Comparison of ENCODE assay signal across 8 cellular contexts in genomic region chr1:116769561-116769977, GRCh38. TPM values are rescaled to one million over a fixed set of nuclear protein-coding genes. Genes with fewer than 3 reads are reported as not detected.
DNase-seq lines count a peak whose midpoint lies in the region; ATAC-seq, FAIRE-seq and TF ChIP-seq lines count a peak whose summit lies in the region.
"Had no signal": no experiment of that assay in that cellular context is flagged by ENCODE, and none has a peak within 500 bp of the region (broad histone marks: within the 10 kb centered on the region; RNA-seq: fewer than 3 reads in every experiment).

No MANE protein-coding gene starts in this region.

- H3K9me3 ChIP-seq in T-helper 17 cell (ENCODE audit: control insufficient read depth, low read length, poor library complexity, severe bottlenecking) = no peaks in the 10 kb centered on the region
- H3K9me3 ChIP-seq in upper lobe of right lung = no peaks in the 10 kb centered on the region

- ATAC-seq in HG03095 (IDR thresholded peaks at IDR 0.05; ENCODE audit: unreplicated experiment) (peak; percentile 75), T-helper 17 cell (peak; percentile 81), upper lobe of right lung (peak; percentile 72)
- ATAC-seq: right cardiac atrium had no signal

- H3K4me3 ChIP-seq in choroid plexus epithelial cell (ENCODE audit: low read depth, low read length) (no peak overlapping the region), upper lobe of right lung (no peak overlapping the region)

- intact Hi-C loops in upper lobe of right lung (cut with DNase I) = no loop called here

- peak overlapping the region; percentile 83 for H3K4me3 Mint-ChIP-seq in T-helper 17 cell

- no peaks in the 10 kb centered on the region for H3K36me3 ChIP-seq in upper lobe of right lung

- FAIRE-seq in GM19239 (lab: Jason Lieb, UNC) = peak; percentile 91

- peaks cover 4% of the 10 kb centered on the region for H3K4me1 ChIP-seq in upper lobe of right lung

- H3K27ac ChIP-seq in upper lobe of right lung = no peak overlapping the region

- peaks cover 71% of the 10 kb centered on the region for H3K4me1 Mint-ChIP-seq in T-helper 17 cell

- no peak for TF ChIP-seq CTCF in choroid plexus epithelial cell (conservative IDR thresholded peaks at IDR 0.05; ENCODE audit: low read depth, low read length)
- no peak for TF ChIP-seq CTCF in upper lobe of right lung (IDR thresholded peaks at IDR 0.05)

- H3K36me3 Mint-ChIP-seq in T-helper 17 cell (ENCODE audit: low read depth) = peaks cover 12% of the 10 kb centered on the region

- no peaks in the 10 kb centered on the region for H3K27me3 Mint-ChIP-seq in T-helper 17 cell

- H3K27me3 ChIP-seq in upper lobe of right lung = no peaks in the 10 kb centered on the region

- DNase-seq in GM19239 (ENCODE audit: insufficient read length, low spot score) (peak; percentile 46), T-helper 17 cell (peak; percentile 33 to 65 (median 40)), choroid plexus epithelial cell (ENCODE audit: low read depth) (peak; percentile 28), upper lobe of right lung (no peak), inferior parietal cortex (ENCODE audit: extremely low spot score) (no peak), D341Med (ENCODE audit: low spot score) (no peak)

- peak overlapping the region; percentile 98 for H3K27ac Mint-ChIP-seq in T-helper 17 cell

RNA-seq across cellular contexts. Expression of gene CD2, which starts 15.3 kb away (rescaled TPM):
- total RNA-seq in T-helper 17 cell (100 to 1,000 TPM; 152 to 172 TPM), upper lobe of right lung (11.4 TPM)

Comparison
In these comparisons a context has a peak if more than half of its experiments do, and no peak if none do; other contexts are left out.
1. DNase-seq: peak in GM19239 (single experiment), T-helper 17 cell (3 of 3) and choroid plexus epithelial cell (single experiment); none in upper lobe of right lung (single experiment), inferior parietal cortex (single experiment) and D341Med (single experiment).
2. RNA of gene CD2, which starts 15.3 kb away (total RNA-seq): 152 to 172 TPM in T-helper 17 cell; 11.4 TPM in upper lobe of right lung (single experiment); every median in the first group is over 10 times any median in the second.
3. Peak in every context shown above with its lines, with median percentiles within 50 percentile points of each other: ATAC-seq.